ENCODE assay signal across 8 cellular contexts in genomic region chr1:9910425-9911178, GRCh38. TPM values are rescaled to one million over a fixed set of nuclear protein-coding genes. Genes with fewer than 3 reads are reported as not detected.
DNase-seq lines count a peak whose midpoint lies in the region; ATAC-seq and TF ChIP-seq lines count a peak whose summit lies in the region.

No MANE protein-coding gene starts in this region.

- H3K9me3 Mint-ChIP-seq in activated CD4-positive, alpha-beta T cell treated with anti-CD3 and anti-CD28 coated beads, Interleukin-2, amount 10 ng/mL, durations not matched to agents 24 days and 14 days, result no peaks in the 10 kb centered on the region

- H4K20me1 ChIP-seq in BLaER1 treated with 17β-estradiol and CSF1 and Interleukin-3, amounts not matched to agents 10 nM and 100 nM, result peaks cover 0 to 12% (median 0%) of the 10 kb centered on the region in 11 experiments; a peak in 3 of 22 replicates

- H3K36me3 Mint-ChIP-seq in activated CD4-positive, alpha-beta T cell treated with anti-CD3 and anti-CD28 coated beads, Interleukin-2, amount 10 ng/mL, durations not matched to agents 24 days and 14 days (ENCODE audit: low read depth), result no peaks in the 10 kb centered on the region

- H3K4me3 Mint-ChIP-seq in activated CD4-positive, alpha-beta T cell treated with anti-CD3 and anti-CD28 coated beads, Interleukin-2, amount 10 ng/mL, durations not matched to agents 24 days and 14 days, result peak overlapping the region; percentile 97

- ATAC-seq in GM19328 (IDR thresholded peaks at IDR 0.05; ENCODE audit: unreplicated experiment) (peak; percentile 92), HG03469 (IDR thresholded peaks at IDR 0.05; ENCODE audit: unreplicated experiment) (peak; percentile 81), left lobe of liver (peak; percentile 91)

- peaks cover 21 to 36% (median 31%) of the 10 kb centered on the region in 10 experiments for H3K4me1 ChIP-seq in BLaER1 treated with 17β-estradiol and CSF1 and Interleukin-3, amounts not matched to agents 10 nM and 100 nM

- peaks cover 4% of the 10 kb centered on the region for H3K27me3 Mint-ChIP-seq in activated CD4-positive, alpha-beta T cell treated with anti-CD3 and anti-CD28 coated beads, Interleukin-2, amount 10 ng/mL, durations not matched to agents 24 days and 14 days

- H3K36me3 ChIP-seq in BLaER1 treated with 17β-estradiol and CSF1 and Interleukin-3, amounts not matched to agents 10 nM and 100 nM, result no peaks in the 10 kb centered on the region

- H3K4me3 ChIP-seq in BLaER1 treated with 17β-estradiol and CSF1 and Interleukin-3, amounts not matched to agents 10 nM and 100 nM, result peak overlapping the region; percentile 57 to 71 (median 64)
- peak overlapping the region; percentile 78 for H3K4me3 ChIP-seq in coronary artery

- H3K9ac ChIP-seq in BLaER1 treated with 17β-estradiol and CSF1 and Interleukin-3, amounts not matched to agents 10 nM and 100 nM, result peak overlapping the region; percentile 67 to 82 (median 77)

- H3K27ac Mint-ChIP-seq in activated CD4-positive, alpha-beta T cell treated with anti-CD3 and anti-CD28 coated beads, Interleukin-2, amount 10 ng/mL, durations not matched to agents 24 days and 14 days, result peak overlapping the region; percentile 98

- TF ChIP-seq CTCF in coronary artery (IDR thresholded peaks at IDR 0.05), result no peak

- H3K4me1 Mint-ChIP-seq in activated CD4-positive, alpha-beta T cell treated with anti-CD3 and anti-CD28 coated beads, Interleukin-2, amount 10 ng/mL, durations not matched to agents 24 days and 14 days, result peaks cover 29% of the 10 kb centered on the region

- DNase-seq in NCI-H526 (lab: John Stamatoyannopoulos, UW) (peak; percentile 94 to 98), coronary artery (ENCODE audit: low spot score) (peak; percentile 100), left lobe of liver (ENCODE audit: low spot score) (peak; percentile 100)
- peak; percentile 100 for DNase-seq in activated CD4-positive, alpha-beta T cell treated with anti-CD3 and anti-CD28 coated beads, Interleukin-2, amount 10 ng/mL, durations not matched to agents 24 days and 14 days
- DNase-seq in stimulated activated CD4-positive, alpha-beta T cell treated with anti-CD3 and anti-CD28 coated beads, Interleukin-2, amount 100 ng/mL, for 24 hours, result peak; percentile 100

- no peaks in the 10 kb centered on the region for H3K9me3 ChIP-seq in BLaER1 treated with 17β-estradiol and CSF1 and Interleukin-3, amounts not matched to agents 10 nM and 100 nM (replicated peaks in 1 of 11)

- H3K27ac ChIP-seq in BLaER1 treated with 17β-estradiol and CSF1 and Interleukin-3, amounts not matched to agents 10 nM and 100 nM, result peak overlapping the region; percentile 48 to 83 (median 78)
- H3K27ac ChIP-seq in coronary artery, result peak overlapping the region; percentile 85 to 96

- H3K4me2 ChIP-seq in BLaER1 treated with 17β-estradiol and CSF1 and Interleukin-3, amounts not matched to agents 10 nM and 100 nM, result peak overlapping the region; percentile 71 to 97 (median 82)

- H3K27me3 ChIP-seq in BLaER1 treated with 17β-estradiol and CSF1 and Interleukin-3, amounts not matched to agents 10 nM and 100 nM, result no peaks in the 10 kb centered on the region

- intact Hi-C loops in activated CD4-positive, alpha-beta T cell treated with anti-CD3 and anti-CD28 coated beads, Interleukin-2, amount 10 ng/mL, durations not matched to agents 24 days and 14 days (cut with micrococcal nuclease), result loop anchor here (1.0 kb wide), 3 partner anchors 33 to 371 kb away; partner anchors contain the start of genes LZIC, NMNAT1, SLC25A33 and UBE4B

RNA-seq across cellular contexts. Expression of gene CTNNBIP1, which starts 0.5 kb away (rescaled TPM):
- 5.8 and 7.3 TPM in 2 replicates for total RNA-seq in activated CD4-positive, alpha-beta T cell treated with anti-CD3 and anti-CD28 coated beads, Interleukin-2, amount 10 ng/mL, durations not matched to agents 24 days and 14 days
- total RNA-seq in left lobe of liver, result 24.2 TPM

RNA-seq across cellular contexts. Expression of gene LZIC, which starts 32.6 kb away (rescaled TPM):
- 35.1 and 35.9 TPM in 2 replicates for total RNA-seq in activated CD4-positive, alpha-beta T cell treated with anti-CD3 and anti-CD28 coated beads, Interleukin-2, amount 10 ng/mL, durations not matched to agents 24 days and 14 days
- total RNA-seq in left lobe of liver, result 12.7 TPM

RNA-seq across cellular contexts. Expression of gene NMNAT1, which starts 32.7 kb away (rescaled TPM):
- 5.7 and 6.0 TPM in 2 replicates for total RNA-seq in activated CD4-positive, alpha-beta T cell treated with anti-CD3 and anti-CD28 coated beads, Interleukin-2, amount 10 ng/mL, durations not matched to agents 24 days and 14 days
- total RNA-seq in left lobe of liver, result 7.6 TPM

Comparison
In these comparisons a context has a peak if more than half of its experiments do, and no peak if none do; other contexts are left out.
1. Peak in every context shown above with its lines: DNase-seq, ATAC-seq, H3K4me3 ChIP-seq and H3K27ac ChIP-seq.